In the genomic region with DNA sequence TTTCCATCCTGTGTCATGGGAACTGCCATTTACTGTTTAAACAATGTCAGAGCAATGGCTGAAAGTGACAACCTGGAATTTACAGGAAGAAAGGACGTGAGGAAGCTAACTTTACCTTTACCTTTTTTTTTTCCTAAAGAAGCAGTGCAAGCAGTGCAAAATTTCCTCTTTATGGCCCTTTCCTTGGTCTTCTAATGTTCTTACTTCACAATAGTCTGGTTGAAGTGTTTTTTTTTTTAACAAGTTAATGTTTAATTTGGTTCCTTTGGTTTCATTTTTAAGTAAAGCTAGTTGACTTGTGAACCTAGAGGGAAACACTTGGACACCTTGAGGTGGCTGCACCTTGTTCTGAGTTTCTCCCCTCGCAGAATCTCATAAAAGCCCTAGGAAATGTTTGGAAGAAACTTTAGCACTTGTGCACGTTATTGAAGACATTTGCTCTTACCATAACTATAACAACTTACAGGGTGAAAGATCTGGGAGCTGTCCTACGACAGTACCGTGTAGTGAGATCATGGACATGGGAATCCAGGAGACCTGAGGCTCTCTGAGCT, we compare ENCODE assay signal across 11 cellular contexts. TPM values are rescaled to one million over a fixed set of nuclear protein-coding genes. Genes with fewer than 3 reads are reported as not detected.
DNase-seq lines count a peak whose midpoint lies in the region; TF ChIP-seq lines count a peak whose summit lies in the region.
"Had no signal": no experiment of that assay in that cellular context is flagged by ENCODE, and none has a peak within 500 bp of the region (broad histone marks: within the 10 kb centered on the region; RNA-seq: fewer than 3 reads in every experiment).

No MANE protein-coding gene starts in this region.

- H3K14ac ChIP-seq in H9 (ENCODE audit: insufficient read depth, low read length) = no peak overlapping the region

- H2BK12ac ChIP-seq in H9 (ENCODE audit: insufficient read length, low read depth, low read length) = no peak overlapping the region

- DNase-seq in HEK293T (ENCODE audit: extremely low spot score) (no peak), kidney glomerular epithelial cell (lab: John Stamatoyannopoulos, UW) (peak; percentile 72), brain microvascular endothelial cell (no peak), H9 (no peak), NCI-H226 (no peak)
- DNase-seq in CD4-positive, alpha-beta memory T cell = no peak
- DNase-seq: activated CD4-positive, CD25-positive, alpha-beta regulatory T cell had no signal

- H3K36me3 Mint-ChIP-seq in brain = no peaks in the 10 kb centered on the region
- H3K36me3 Mint-ChIP-seq in CD4-positive, alpha-beta memory T cell = no peaks in the 10 kb centered on the region
- peaks cover 0 to 5% (median 4%) of the 10 kb centered on the region in 3 experiments; a peak in 4 of 7 replicates for H3K36me3 Mint-ChIP-seq in H9 (ENCODE audit: insufficient read depth in 1 of 3, low read depth in 3 of 3)
- H3K36me3 Mint-ChIP-seq: activated naive CD8-positive, alpha-beta T cell had no signal

- H3K79me1 ChIP-seq in H9 (ENCODE audit: insufficient read depth, low read depth, low read length, poor library complexity, severe bottlenecking) = no peaks in the 10 kb centered on the region

- peak overlapping the region; percentile 96 for H3K4me2 ChIP-seq in skeletal muscle satellite cell (ENCODE audit: low read length)
- H3K4me2 ChIP-seq in H9 (ENCODE audit: insufficient read depth, insufficient read length, low read length) = no peak overlapping the region

- H3K4me1 Mint-ChIP-seq in brain (peaks cover 20% of the 10 kb centered on the region), H9 (peaks cover 32 to 35% of the 10 kb centered on the region in 2 experiments)
- peaks cover 3 to 15% (median 11%) of the 10 kb centered on the region in 4 donors for H3K4me1 Mint-ChIP-seq in CD4-positive, alpha-beta memory T cell

- no peaks in the 10 kb centered on the region for H3K79me2 ChIP-seq in H9 (ENCODE audit: insufficient read depth, low read length)

- POLR2A ChIA-PET in HEK293T (lab: Yijun Ruan, JAX) = interaction anchor here (1.0 kb wide), 1 partner anchor 106 kb away, joined by 3 read pairs; a partner anchor contains a TSS
- POLR2A ChIA-PET in CD4-positive, alpha-beta memory T cell (lab: Charles Lee; ENCODE audit: partially characterized antibody) = no interaction called here

- no peak overlapping the region for H4K91ac ChIP-seq in H9 (ENCODE audit: insufficient read length, low read depth, low read length)

- H3K9ac ChIP-seq in skeletal muscle satellite cell (ENCODE audit: low read depth, low read length) (peak overlapping the region; percentile 97), H9 (ENCODE audit: extremely low read depth, insufficient read length, low read length) (no peak overlapping the region)

- no peaks in the 10 kb centered on the region for H3K36me3 ChIP-seq in skeletal muscle satellite cell (ENCODE audit: insufficient read depth, low read length)
- no peaks in the 10 kb centered on the region for H3K36me3 ChIP-seq in CD4-positive, alpha-beta memory T cell (ENCODE audit: insufficient read depth, low read length)
- H3K36me3 ChIP-seq in brain microvascular endothelial cell (replicated peaks) = no peaks in the 10 kb centered on the region

- intact Hi-C loops in CD4-positive, alpha-beta memory T cell (cut with micrococcal nuclease) = no loop called here

- no peak overlapping the region for H4K5ac ChIP-seq in H9 (ENCODE audit: insufficient read length, low read depth, low read length)

- H3T11ph ChIP-seq in H9 (ENCODE audit: low read length) = no peak overlapping the region

- H2BK15ac ChIP-seq in H9 (ENCODE audit: low read depth, low read length) = no peak overlapping the region

- H2AFZ ChIP-seq in H9 (ENCODE audit: low read length) = no peak overlapping the region

- H3K56ac ChIP-seq in H9 (ENCODE audit: insufficient read length, low read depth, low read length) = no peak overlapping the region

- H3K4me3 ChIP-seq in skeletal muscle satellite cell (ENCODE audit: low read length) (peak overlapping the region; percentile 93), brain microvascular endothelial cell (ENCODE audit: low read depth, low read length) (no peak overlapping the region)
- no peak overlapping the region for H3K4me3 ChIP-seq in CD4-positive, alpha-beta memory T cell (ENCODE audit: low read length in 2 of 2)
- H3K4me3 ChIP-seq: K562 had no signal

- TF ChIP-seq CTCF in brain (conservative IDR thresholded peaks at IDR 0.05) = no peak
- TF ChIP-seq CTCF in brain microvascular endothelial cell (IDR thresholded peaks at IDR 0.05; ENCODE audit: low read depth, low read length, missing control alignments) = no peak
- TF ChIP-seq CTCF in H9 (conservative IDR thresholded peaks at IDR 0.05) = no peak

- H2BK5ac ChIP-seq in H9 (ENCODE audit: insufficient read length, low read length) = no peak overlapping the region

- no peak overlapping the region for H3K4ac ChIP-seq in H9 (ENCODE audit: low read depth, low read length)

- H3K4me1 ChIP-seq in skeletal muscle satellite cell (ENCODE audit: control insufficient read depth, insufficient read depth, low read length) (peaks cover 11% of the 10 kb centered on the region), H9 (ENCODE audit: insufficient read depth, low read length) (no peaks in the 10 kb centered on the region)
- no peaks in the 10 kb centered on the region for H3K4me1 ChIP-seq in CD4-positive, alpha-beta memory T cell (ENCODE audit: insufficient read depth, low read length)

- in situ Hi-C loops in brain microvascular endothelial cell (cut with HindIII; ENCODE audit: low pct_ligation_motif_present, low sequenced_read_pairs) = no loop called here

- no peak overlapping the region for H4K8ac ChIP-seq in H9 (replicated peaks; ENCODE audit: insufficient read length, low read depth, low read length)

- no peak overlapping the region for H3K18ac ChIP-seq in H9 (ENCODE audit: insufficient read length, low read depth, low read length)

- H3K27ac ChIP-seq in CD4-positive, alpha-beta memory T cell (ENCODE audit: low read depth, low read length) = no peak overlapping the region
- H3K27ac ChIP-seq in brain microvascular endothelial cell (no peak overlapping the region), H9 (ENCODE audit: insufficient read length, low read depth, low read length) (no peak overlapping the region)

- H3K4me3 Mint-ChIP-seq in brain = peak overlapping the region in 3 of 5 experiments; percentile 85 to 98 (median 98)
- no peak overlapping the region for H3K4me3 Mint-ChIP-seq in CD4-positive, alpha-beta memory T cell
- no peak overlapping the region; a peak in 1 of 5 replicates for H3K4me3 Mint-ChIP-seq in H9

- no peaks in the 10 kb centered on the region for H4K20me1 ChIP-seq in H9 (ENCODE audit: control insufficient read depth, insufficient read depth, insufficient read length)

- WGBS in H9 (ENCODE audit: extremely low coverage, insufficient read length, low lambda C conversion rate) = no CpG with 5 or more reads among the region's 5 CpGs

- H3K27me3 Mint-ChIP-seq in brain (peaks cover 32% of the 10 kb centered on the region), H9 (ENCODE audit: low read depth) (peaks cover 95% of the 10 kb centered on the region)
- peaks cover 33 to 37% of the 10 kb centered on the region in 2 donors for H3K27me3 Mint-ChIP-seq in CD4-positive, alpha-beta memory T cell

- no peaks in the 10 kb centered on the region for H3K27me3 ChIP-seq in skeletal muscle satellite cell (ENCODE audit: control insufficient read depth, insufficient read depth, low read length)
- no peaks in the 10 kb centered on the region for H3K27me3 ChIP-seq in CD4-positive, alpha-beta memory T cell (ENCODE audit: insufficient read depth, low read length)
- H3K27me3 ChIP-seq in brain microvascular endothelial cell (replicated peaks) = no peaks in the 10 kb centered on the region
- peaks cover 52% of the 10 kb centered on the region for H3K27me3 ChIP-seq in H9 (ENCODE audit: insufficient read depth, low read length)

- H2BK20ac ChIP-seq in H9 (ENCODE audit: low read depth, low read length, poor library complexity, severe bottlenecking) = no peak overlapping the region

- CTCF ChIA-PET in HEK293T (lab: Yijun Ruan, JAX) = no interaction called here
- CTCF ChIA-PET in CD4-positive, alpha-beta memory T cell (lab: Charles Lee; ENCODE audit: partially characterized antibody) = no interaction called here

- H3K9me3 Mint-ChIP-seq in brain (peaks cover 0 to 3% (median 0%) of the 10 kb centered on the region in 5 experiments), H9 (peaks cover 0 to 8% of the 10 kb centered on the region in 2 experiments; a peak in 3 of 5 replicates)
- H3K9me3 Mint-ChIP-seq in CD4-positive, alpha-beta memory T cell = peaks cover 0 to 2% (median 0%) of the 10 kb centered on the region in 8 donors

- H2AK5ac ChIP-seq in H9 (ENCODE audit: insufficient read length, low read length) = no peak overlapping the region

- H3K23me2 ChIP-seq in H9 (ENCODE audit: insufficient read length, low read depth, low read length, poor library complexity, severe bottlenecking) = peaks cover 12% of the 10 kb centered on the region

- H3K9me3 ChIP-seq in skeletal muscle satellite cell (replicated peaks; ENCODE audit: low read length) = no peaks in the 10 kb centered on the region
- no peaks in the 10 kb centered on the region for H3K9me3 ChIP-seq in CD4-positive, alpha-beta memory T cell (ENCODE audit: control insufficient read depth in 1 of 2, low read length in 2 of 2)
- H3K9me3 ChIP-seq in H9 (ENCODE audit: control insufficient read depth, low read depth, low read length) = no peaks in the 10 kb centered on the region

- no peak overlapping the region for H2BK120ac ChIP-seq in H9 (ENCODE audit: low read depth, low read length, poor library complexity, severe bottlenecking)

- no peak overlapping the region for H3K23ac ChIP-seq in H9 (ENCODE audit: insufficient read length, low read depth, low read length)

- H3K27ac Mint-ChIP-seq in brain = peak overlapping the region in 1 of 5 experiments; percentile 92
- no peak overlapping the region for H3K27ac Mint-ChIP-seq in CD4-positive, alpha-beta memory T cell
- no peak overlapping the region for H3K27ac Mint-ChIP-seq in H9
- H3K27ac Mint-ChIP-seq: activated naive CD8-positive, alpha-beta T cell had no signal

TF ChIP-seq in HEK293T, 16 proteins besides CTCF, POLR2A, EP300 and RAD21:
- TF ChIP-seq ZNF384 (IDR thresholded peaks at IDR 0.05) = peak; percentile 57
- TF ChIP-seq HDGF (IDR thresholded peaks at IDR 0.05; ENCODE audit: borderline replicate concordance) = no peak

RNA-seq across cellular contexts. Expression of a gene that starts 1.8 kb away (rescaled TPM):
- polyA plus RNA-seq in brain (ENCODE audit: insufficient read depth, low read depth, low replicate concordance) = not detected
- 77.3 and 92.0 TPM in 2 replicates for total RNA-seq in skeletal muscle satellite cell (2012; rRNA removed)
- total RNA-seq in CD4-positive, alpha-beta memory T cell = under 1 TPM; 0.28 to 0.67 TPM
- polyA plus RNA-seq in CD4-positive, alpha-beta memory T cell = not detected
- 9.7 TPM in 2 replicates for total RNA-seq in H9 (2021)

Comparison
In these comparisons a context has a peak if more than half of its experiments do, and no peak if none do; other contexts are left out.
1. H3K4me3 Mint-ChIP-seq: peak in brain (3 of 5); none in CD4-positive, alpha-beta memory T cell (0 of 8) and H9 (0 of 2).